In genomic region chr15:33608714-33609113, GRCh38 we compare ENCODE assay signal across 14 cellular contexts.
A peak's percentile ranks its signal among the peaks of the same experiment; 100 is the strongest.
DNase-seq lines count a peak whose midpoint lies in the region; TF ChIP-seq lines count a peak whose summit lies in the region.
"Had no signal": no experiment of that assay in that cellular context is flagged by ENCODE, and none has a peak within 500 bp of the region (broad histone marks: within the 10 kb centered on the region; RNA-seq: fewer than 3 reads in every experiment).

No MANE protein-coding gene starts in this region.

- no peaks in the 10 kb centered on the region for H3K36me3 ChIP-seq in OCI-LY7 (ENCODE audit: insufficient read depth, low read length)
- no peaks in the 10 kb centered on the region for H3K36me3 ChIP-seq in parathyroid adenoma (ENCODE audit: control insufficient read depth, insufficient read depth, low read length)
- no peaks in the 10 kb centered on the region for H3K36me3 ChIP-seq in testis (ENCODE audit: low read depth, missing control alignments)

- H3K4me2 ChIP-seq in OCI-LY7 (ENCODE audit: low read length) (no peak overlapping the region), parathyroid adenoma (ENCODE audit: low read length) (no peak overlapping the region)

- no peak overlapping the region for H3K4me3 ChIP-seq in OCI-LY7 (ENCODE audit: low read depth, low read length, poor library complexity, severe bottlenecking)
- H3K4me3 ChIP-seq in epithelial cell of esophagus (ENCODE audit: low read length), result no peak overlapping the region
- no peak overlapping the region for H3K4me3 ChIP-seq in parathyroid adenoma (ENCODE audit: low read depth, low read length)
- H3K4me3 ChIP-seq in testis, result no peak overlapping the region

- no peaks in the 10 kb centered on the region for H3K9me3 ChIP-seq in OCI-LY7 (ENCODE audit: low read length)
- no peaks in the 10 kb centered on the region for H3K9me3 ChIP-seq in parathyroid adenoma (ENCODE audit: control insufficient read depth, low read length)
- H3K9me3 ChIP-seq in testis, result no peaks in the 10 kb centered on the region

- TF ChIP-seq CTCF in OCI-LY7 (conservative IDR thresholded peaks at IDR 0.05; ENCODE audit: low read length), result 0 out of 2 replicates have a peak, but pooled peaks have one; percentile 31
- TF ChIP-seq CTCF in epithelial cell of esophagus (IDR thresholded peaks at IDR 0.05; ENCODE audit: insufficient read depth, low read depth, low read length, missing control alignments), result peak; percentile 40
- TF ChIP-seq CTCF in parathyroid adenoma (IDR thresholded peaks at IDR 0.05), result peak; percentile 29
- TF ChIP-seq CTCF in testis (IDR thresholded peaks at IDR 0.05), result no peak
- TF ChIP-seq CTCF in GM13977 (IDR thresholded peaks at IDR 0.05; ENCODE audit: extremely low read depth, insufficient read depth, missing control alignments), result no peak

- in situ Hi-C loops in GM13977 (cut with MboI; ENCODE audit: low pct_unique_long_range_greater_than_20kb, low sequenced_read_pairs, unreplicated experiment), result no loop called here

- intact Hi-C loops in OCI-LY7 (cut with micrococcal nuclease; ENCODE audit: unreplicated experiment), result no loop called here
- intact Hi-C loops in testis (cut with DNase I; ENCODE audit: low total_unique reads), result no loop called here

- H3K27me3 ChIP-seq in parathyroid adenoma (ENCODE audit: control insufficient read depth, insufficient read depth, low read length), result no peaks in the 10 kb centered on the region
- no peaks in the 10 kb centered on the region for H3K27me3 ChIP-seq in testis

- H4K20me1 ChIP-seq in OCI-LY7 (ENCODE audit: insufficient read depth, low read length), result no peaks in the 10 kb centered on the region

- H3K79me2 ChIP-seq in OCI-LY7 (ENCODE audit: insufficient read depth, low read depth, low read length) (no peaks in the 10 kb centered on the region), parathyroid adenoma (no peaks in the 10 kb centered on the region)

- H3K9ac ChIP-seq in parathyroid adenoma, result no peak overlapping the region

- H3K4me1 ChIP-seq in OCI-LY7 (ENCODE audit: insufficient read depth, low read length, poor library complexity, severe bottlenecking) (no peaks in the 10 kb centered on the region), parathyroid adenoma (no peaks in the 10 kb centered on the region), testis (no peaks in the 10 kb centered on the region)

- no peak overlapping the region for H3K27ac ChIP-seq in OCI-LY7 (ENCODE audit: low read depth, low read length, poor library complexity, severe bottlenecking)
- no peak overlapping the region for H3K27ac ChIP-seq in parathyroid adenoma
- no peak overlapping the region for H3K27ac ChIP-seq in testis

- peak; percentile 31 for DNase-seq in ELR (ENCODE audit: low read depth)
- no peak for DNase-seq in OCI-LY7 (ENCODE audit: low spot score)
- peak; percentile 24 for DNase-seq in epithelial cell of esophagus (ENCODE audit: low read depth)
- no peak for DNase-seq in NCI-H1694 treated with DMSO at 0.1 percent for 48 hours (lab: John Stamatoyannopoulos, UW)
- DNase-seq in testis, result no peak
- no peak for DNase-seq in activated CD4-positive, alpha-beta T cell treated with anti-CD3 and anti-CD28 coated beads, Interleukin-2, amount 50 U/mL, for 4 hours
- DNase-seq in GM13977 (ENCODE audit: low spot score), result no peak
- DNase-seq: activated CD4-positive, alpha-beta T cell treated with anti-CD3 and anti-CD28 coated beads, Interleukin-2, amount 50 U/mL, for 48 hours; activated naive CD4-positive, alpha-beta T cell treated with anti-CD3 and anti-CD28 coated beads, Interleukin-2, amount 10 ng/mL, durations not matched to agents 7 days and 5 days; DMS79 treated with DMSO at 0.1 percent for 48 hours; KBM-7; stimulated activated CD4-positive, alpha-beta T cell treated with anti-CD3 and anti-CD28 coated beads, Interleukin-12 subunit alpha, Interleukin-12 subunit beta, amount 100 ng/mL, for 4 hours; stimulated activated CD8-positive, alpha-beta memory T cell treated with anti-CD3 and anti-CD28 coated beads, Interleukin-4, amount 100 ng/mL, for 48 hours had no signal

- 63% methylated on average over 7 of the region's 7 CpGs for WGBS in testis, 2 donors

- TF ChIP-seq POLR2A in testis (IDR thresholded peaks at IDR 0.05), result no peak

- CTCF ChIA-PET in OCI-LY7 (lab: Charles Lee; ENCODE audit: unreplicated experiment), result no interaction called here

- no peaks in the 10 kb centered on the region for H3K9me2 ChIP-seq in OCI-LY7 (ENCODE audit: insufficient read depth, low read length)

- no TSS peak for BruUV-seq in OCI-LY7 (replicated peaks; lab: Mats Ljungman, UMichigan)

- POLR2A ChIA-PET in OCI-LY7 (lab: Charles Lee), result no interaction called here

- H2AFZ ChIP-seq in OCI-LY7 (ENCODE audit: low read length) (no peak overlapping the region), parathyroid adenoma (no peak overlapping the region)

Comparison
In these comparisons a context has a peak if more than half of its experiments do, and no peak if none do; other contexts are left out.
1. DNase-seq: peak in ELR (single experiment) and epithelial cell of esophagus (single experiment); none in OCI-LY7 (single experiment), NCI-H1694 treated with DMSO at 0.1 percent for 48 hours (single experiment), testis (single experiment), activated CD4-positive, alpha-beta T cell treated with anti-CD3 and anti-CD28 coated beads, Interleukin-2, amount 50 U/mL, for 4 hours (0 of 2) and GM13977 (single experiment).
2. CTCF ChIP-seq: peak in OCI-LY7 (single experiment), epithelial cell of esophagus (single experiment) and parathyroid adenoma (single experiment); none in testis (0 of 3) and GM13977 (single experiment).